1 cellular context compared by ENCODE assay signal in genomic region chr20:31663838-31664695, GRCh38.
A peak's percentile ranks its signal among the peaks of the same experiment; 100 is the strongest.
TF ChIP-seq lines count a peak whose summit lies in the region.

No MANE protein-coding gene starts in this region.

TF ChIP-seq in HepG2, 621 proteins besides CTCF, POLR2A, EP300 and RAD21 (continued from another document and continues in another):
- TF ChIP-seq ZXDC (CRISPR knock-in tag; IDR thresholded peaks at IDR 0.05) (peak; percentile 6; the same call in 1 of the 2 replicates), PAWR (CRISPR knock-in tag; IDR thresholded peaks at IDR 0.05; ENCODE audit: borderline replicate concordance) (no peak), ZNF740 (CRISPR knock-in tag; IDR thresholded peaks at IDR 0.05) (peak; percentile 50; the same call in 1 of the 2 replicates), HMG20B (CRISPR knock-in tag; conservative IDR thresholded peaks at IDR 0.05) (peak; percentile 78; the same call in 1 of the 2 replicates), LCORL (IDR thresholded peaks at IDR 0.05) (no peak), LCORL (CRISPR knock-in tag; IDR thresholded peaks at IDR 0.05) (peak; percentile 92), ZNF205 (CRISPR knock-in tag; IDR thresholded peaks at IDR 0.05) (no peak), ZNF552 (CRISPR knock-in tag; IDR thresholded peaks at IDR 0.05; ENCODE audit: borderline replicate concordance) (0 out of 2 replicates have a peak, but pooled peaks have one; percentile 18), ZNF230 (CRISPR knock-in tag; IDR thresholded peaks at IDR 0.05) (peak; percentile 53; the same call in 1 of the 2 replicates), GMEB1 (CRISPR knock-in tag; IDR thresholded peaks at IDR 0.05; ENCODE audit: borderline replicate concordance) (peak; percentile 43; the same call in 1 of the 2 replicates), MXD3 (CRISPR knock-in tag; IDR thresholded peaks at IDR 0.05) (peak; percentile 32), ZNF335 (CRISPR knock-in tag; IDR thresholded peaks at IDR 0.05) (peak; percentile 68; the same call in 1 of the 2 replicates), ATF7 (IDR thresholded peaks at IDR 0.05) (no peak), ATF7 (CRISPR knock-in tag; IDR thresholded peaks at IDR 0.05) (peak; percentile 80; the same call in 1 of the 2 replicates), KDM2A (CRISPR knock-in tag; IDR thresholded peaks at IDR 0.05; ENCODE audit: borderline replicate concordance, low read depth) (peak; percentile 82), ZBED4 (CRISPR knock-in tag; IDR thresholded peaks at IDR 0.05; ENCODE audit: borderline replicate concordance) (peak; percentile 71; the same call in 1 of the 2 replicates), ERF (CRISPR knock-in tag; IDR thresholded peaks at IDR 0.05) (peak; percentile 72), MXD4 (CRISPR knock-in tag; IDR thresholded peaks at IDR 0.05) (peak; percentile 81), ZNF331 (CRISPR knock-in tag; IDR thresholded peaks at IDR 0.05) (peak; percentile 58; the same call in 1 of the 2 replicates), ZNF607 (CRISPR knock-in tag; IDR thresholded peaks at IDR 0.05; ENCODE audit: borderline replicate concordance) (peak; percentile 51; the same call in 1 of the 2 replicates), SRSF1 (optimal IDR thresholded peaks at IDR 0.05; ENCODE audit: low read depth, low read length) (no peak), THAP11 (CRISPR knock-in tag; IDR thresholded peaks at IDR 0.05) (peak; percentile 70), SAP130 (CRISPR knock-in tag; IDR thresholded peaks at IDR 0.05; ENCODE audit: low read depth) (peak; percentile 78), MAFK (conservative IDR thresholded peaks at IDR 0.05 in 1 of 2, IDR thresholded peaks at IDR 0.05 in 1 of 2; ENCODE audit: low read length in 2 of 2) (no peak), PATZ1 (CRISPR knock-in tag; IDR thresholded peaks at IDR 0.05) (peak; percentile 80), PCBP2 (optimal IDR thresholded peaks at IDR 0.05; ENCODE audit: low read depth, low read length, poor library complexity, severe bottlenecking) (peak; percentile 38), ZBTB39 (CRISPR knock-in tag; IDR thresholded peaks at IDR 0.05) (peak; percentile 33; the same call in 1 of the 2 replicates), ZNF501 (CRISPR knock-in tag; IDR thresholded peaks at IDR 0.05) (peak; percentile 69), ZNF24 (IDR thresholded peaks at IDR 0.05) (0 out of 2 replicates have a peak, but pooled peaks have one; percentile 20), ZSCAN30 (CRISPR knock-in tag; IDR thresholded peaks at IDR 0.05) (peak; percentile 81; the same call in 1 of the 2 replicates), PBX3 (CRISPR knock-in tag; IDR thresholded peaks at IDR 0.05; ENCODE audit: borderline replicate concordance) (no peak), ZBTB10 (CRISPR knock-in tag; IDR thresholded peaks at IDR 0.05; ENCODE audit: borderline replicate concordance) (peak; percentile 52; the same call in 1 of the 2 replicates), NR2F6 (IDR thresholded peaks at IDR 0.05) (peak; percentile 93), NR2F6 (CRISPR knock-in tag; IDR thresholded peaks at IDR 0.05) (peak; percentile 91), TFDP2 (CRISPR knock-in tag; IDR thresholded peaks at IDR 0.05) (peak; percentile 28; the same call in 1 of the 2 replicates), SSRP1 (CRISPR knock-in tag; IDR thresholded peaks at IDR 0.05) (peak; percentile 95), POGZ (CRISPR knock-in tag; IDR thresholded peaks at IDR 0.05) (0 out of 2 replicates have a peak, but pooled peaks have one; percentile 5), ZNF580 (CRISPR knock-in tag; IDR thresholded peaks at IDR 0.05; ENCODE audit: borderline replicate concordance, low read depth) (no peak; the same call in 1 of the 2 replicates), ZNF180 (CRISPR knock-in tag; IDR thresholded peaks at IDR 0.05; ENCODE audit: borderline replicate concordance, low read depth) (no peak), CCDC6 (CRISPR knock-in tag; IDR thresholded peaks at IDR 0.05) (peak; percentile 17; the same call in 1 of the 2 replicates)
